ENCODE assay signal across 22 cellular contexts in genomic region chr9:81244631-81245030, GRCh38.
"Had no signal": no experiment of that assay in that cellular context is flagged by ENCODE, and none has a peak within 500 bp of the region (broad histone marks: within the 10 kb centered on the region; RNA-seq: fewer than 3 reads in every experiment).

No MANE protein-coding gene starts in this region.

- ATAC-seq: activated naive CD4-positive, alpha-beta T cell treated with anti-CD3 and anti-CD28 coated beads, Interleukin-2, amount 50 U/mL, for 72 hours; activated T-helper 17 cell treated with anti-CD3 and anti-CD28 coated beads, Interleukin-2, amount 50 U/mL, for 72 hours; effector memory CD8-positive, alpha-beta T cell; esophagus mucosa; foreskin keratinocyte; natural killer cell treated with Interleukin-12 subunit alpha and Interleukin-12 subunit beta and Interleukin-15 and Interleukin-18, amount 100 ng/mL, for 72 hours; right cardiac atrium; stimulated activated effector memory CD8-positive, alpha-beta T cell treated with anti-CD3 and anti-CD28 coated beads, Interleukin-12 subunit alpha, Interleukin-12 subunit beta, amount 100 ng/mL, for 72 hours; stimulated activated naive CD8-positive, alpha-beta T cell treated with anti-CD3 and anti-CD28 coated beads, Interleukin-15, amount 100 ng/mL, for 72 hours; WTC11 had no signal

- H3K27me3 ChIP-seq: adrenal gland, breast epithelium, colonic mucosa, dorsolateral prefrontal cortex, foreskin keratinocyte, transverse colon, uterus had no signal

- H2AFZ ChIP-seq: parathyroid adenoma had no signal

- H3K9ac ChIP-seq: parathyroid adenoma had no signal

- DNase-seq: activated T-cell treated with anti-CD3 and anti-CD28 coated beads, Interleukin-2, amount 50 U/mL, for 1 hour; adrenal gland; colonic mucosa; dorsolateral prefrontal cortex; effector memory CD8-positive, alpha-beta T cell; foreskin keratinocyte; hypothalamus; midbrain; right cardiac atrium; stimulated activated CD4-positive, alpha-beta T cell treated with anti-CD3 and anti-CD28 coated beads, Interleukin-1b, Interleukin-23, amount 100 ng/mL, for 48 hours; stimulated activated naive CD8-positive, alpha-beta T cell treated with anti-CD3 and anti-CD28 coated beads, Interleukin-15, amount 100 ng/mL, for 72 hours; T1000; transverse colon; uterus had no signal

- H3K79me2 ChIP-seq: parathyroid adenoma had no signal

- H3K4me3 ChIP-seq: adrenal gland, breast epithelium, colonic mucosa, dorsolateral prefrontal cortex, transverse colon, uterus had no signal

- H3K9me3 ChIP-seq: adrenal gland, colonic mucosa, transverse colon, uterus had no signal

- H3K36me3 ChIP-seq: adrenal gland, colonic mucosa, transverse colon, uterus had no signal

- H3K27ac ChIP-seq: adrenal gland, breast epithelium, colonic mucosa, dorsolateral prefrontal cortex, foreskin keratinocyte, parathyroid adenoma, transverse colon, uterus had no signal

- H3K4me1 ChIP-seq: adrenal gland, breast epithelium, colonic mucosa, foreskin keratinocyte, parathyroid adenoma, transverse colon, uterus had no signal
